Comparison of ENCODE assay signal across 33 cellular contexts in the genomic region with DNA sequence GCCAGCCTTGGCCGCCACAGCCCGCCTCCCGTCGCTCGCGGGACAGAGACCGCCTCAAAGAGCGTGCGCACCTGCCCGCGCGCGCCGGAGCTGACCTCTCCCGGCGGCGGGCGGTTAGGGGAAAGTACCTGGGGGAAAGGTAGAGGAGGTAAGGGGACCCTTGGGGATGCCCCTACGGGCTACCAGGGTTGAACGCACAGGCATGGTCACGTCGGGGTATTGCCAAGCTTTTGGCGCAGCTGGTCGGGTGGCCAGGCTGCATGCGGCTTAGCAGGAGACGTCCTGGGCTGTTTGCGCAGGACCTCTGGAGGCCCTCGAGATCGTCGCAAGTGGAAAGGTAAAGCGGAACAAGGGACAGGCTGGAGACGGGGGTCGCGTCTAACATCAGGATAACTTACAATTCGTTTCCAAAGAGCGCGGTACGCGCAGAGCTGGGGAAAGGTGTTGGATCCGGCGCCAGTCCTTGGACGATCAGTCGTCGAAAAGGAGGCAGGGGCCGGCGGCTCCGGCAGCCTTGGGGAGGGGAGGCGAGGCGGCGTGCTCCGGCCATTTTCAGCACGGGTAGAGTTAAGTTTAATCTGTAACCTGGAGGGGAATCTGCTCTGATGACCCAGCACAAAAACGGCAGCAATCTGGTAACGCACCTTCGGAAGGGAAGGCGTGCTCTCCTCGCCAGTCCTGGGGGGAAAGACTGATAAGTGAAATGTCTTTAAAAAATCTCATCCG. TPM values are rescaled to one million over a fixed set of nuclear protein-coding genes. Genes with fewer than 3 reads are reported as not detected.
DNase-seq lines count a peak whose midpoint lies in the region; ATAC-seq, FAIRE-seq and TF ChIP-seq lines count a peak whose summit lies in the region.
"Had no signal": no experiment of that assay in that cellular context is flagged by ENCODE, and none has a peak within 500 bp of the region (broad histone marks: within the 10 kb centered on the region; RNA-seq: fewer than 3 reads in every experiment).

No MANE protein-coding gene starts in this region.

- H2BK12ac ChIP-seq in H9 (ENCODE audit: insufficient read length, low read depth, low read length): no peak overlapping the region
- no peak overlapping the region for H2BK12ac ChIP-seq in trophoblast cell (ENCODE audit: low read length)

- no CpG with 5 or more reads among the region's 58 CpGs for WGBS in H9 (ENCODE audit: extremely low coverage, insufficient read length, low lambda C conversion rate)
- 60% methylated on average over 58 of the region's 58 CpGs for WGBS in GM12878 (ENCODE audit: insufficient coverage, insufficient replicate concordance, low lambda C conversion rate, missing lambda C conversion rate)
- WGBS in trophoblast cell (ENCODE audit: extremely low coverage, insufficient coverage, insufficient read length): no CpG with 5 or more reads among the region's 58 CpGs

- H4K20me1 ChIP-seq in H9 (ENCODE audit: control insufficient read depth, insufficient read depth, insufficient read length) (no peaks in the 10 kb centered on the region), GM12878 (ENCODE audit: control insufficient read depth, insufficient read depth) (no peaks in the 10 kb centered on the region)
- H4K20me1 ChIP-seq: BLaER1 had no signal

- H4K8ac ChIP-seq in H9 (replicated peaks; ENCODE audit: insufficient read length, low read depth, low read length) (no peak overlapping the region), trophoblast cell (ENCODE audit: low read depth, low read length) (no peak overlapping the region)

- H4K91ac ChIP-seq in H9 (ENCODE audit: insufficient read length, low read depth, low read length) (no peak overlapping the region), trophoblast cell (ENCODE audit: low read depth, low read length) (no peak overlapping the region)

- POLR2A ChIA-PET in GM12878 (lab: Charles Lee): interaction anchor here (0.6 kb wide), 1 partner anchor 1242 kb away, joined by 6 read pairs; no protein-coding TSS in a partner anchor

- H2AK5ac ChIP-seq in H9 (ENCODE audit: insufficient read length, low read length) (no peak overlapping the region), trophoblast cell (ENCODE audit: low read length) (no peak overlapping the region)

- no TSS peak for BruUV-seq in GM12878 (replicated peaks; lab: Mats Ljungman, UMichigan)

- H3K9me3 ChIP-seq in H9 (ENCODE audit: control insufficient read depth, low read depth, low read length) (no peaks in the 10 kb centered on the region), GM12878 (replicated peaks; ENCODE audit: control insufficient read depth, insufficient read depth, low read length) (no peaks in the 10 kb centered on the region; the same call in 1 of the 3 replicates), trophoblast cell (ENCODE audit: insufficient read depth, low read depth, low read length) (no peaks in the 10 kb centered on the region)
- H3K9me3 ChIP-seq: breast epithelium, stomach, thyroid gland had no signal

- no peak overlapping the region for H3T11ph ChIP-seq in H9 (ENCODE audit: low read length)

- CTCF ChIA-PET in GM12878 (lab: Yijun Ruan, JAX): no interaction called here

- H3K27me3 Mint-ChIP-seq in H9 (ENCODE audit: low read depth): peaks cover 41% of the 10 kb centered on the region

- H3K27ac Mint-ChIP-seq in H9: peak overlapping the region; percentile 85 to 96 (median 91)
- H3K27ac Mint-ChIP-seq: activated naive CD4-positive, alpha-beta T cell treated with anti-CD3 and anti-CD28 coated beads for 36 hours; HFFc6 had no signal

- H3K23me2 ChIP-seq in H9 (ENCODE audit: insufficient read length, low read depth, low read length, poor library complexity, severe bottlenecking): peaks cover 7% of the 10 kb centered on the region

- H3K14ac ChIP-seq in H9 (ENCODE audit: insufficient read depth, low read length) (peak overlapping the region; percentile 22; the same call in 1 of the 2 replicates), trophoblast cell (ENCODE audit: low read length) (no peak overlapping the region)

- DNase-seq in H9 (peak; percentile 43), GM12878 (ENCODE audit: low read depth, low spot score) (no peak), trophoblast cell (no peak), NCI-H2107 (lab: John Stamatoyannopoulos, UW) (no peak)
- DNase-seq in activated effector memory CD4-positive, alpha-beta T cell treated with Interleukin-2 at 50 U/mL for 16 hours: no peak
- DNase-seq: ACHN; activated CD4-positive, alpha-beta T cell treated with anti-CD3 and anti-CD28 coated beads for 4 hours; activated naive CD4-positive, alpha-beta T cell treated with anti-CD3 and anti-CD28 coated beads for 36 hours; activated T-cell treated with anti-CD3 and anti-CD28 coated beads, Interleukin-2, amount 50 U/mL, for 4 hours; COR-L47; DMS79; effector memory CD4-positive, alpha-beta T cell; HFFc6; midbrain; naive thymus-derived CD4-positive, alpha-beta T cell; NCI-H1048; NCI-H1694; NCI-H526; NK-92 treated with Interleukin-12 subunit alpha and Interleukin-12 subunit beta, amount 100 ng/mL, for 24 hours; PC-9; stomach; T-helper 2 cell; thyroid gland had no signal

- H2BK20ac ChIP-seq in H9 (ENCODE audit: low read depth, low read length, poor library complexity, severe bottlenecking): no peak overlapping the region

- H3K18ac ChIP-seq in H9 (ENCODE audit: insufficient read length, low read depth, low read length): no peak overlapping the region
- no peak overlapping the region for H3K18ac ChIP-seq in trophoblast cell (ENCODE audit: low read length)

- H3K36me3 Mint-ChIP-seq in H9 (ENCODE audit: insufficient read depth in 1 of 3, low read depth in 3 of 3): peaks cover 31 to 51% (median 42%) of the 10 kb centered on the region in 3 experiments

- in situ Hi-C loops in GM12878 (cut with MboI): no loop called here

- H3K23ac ChIP-seq in H9 (ENCODE audit: insufficient read length, low read depth, low read length) (no peak overlapping the region), trophoblast cell (ENCODE audit: low read length) (no peak overlapping the region)

- H3K9ac ChIP-seq in H9 (ENCODE audit: extremely low read depth, insufficient read length, low read length): peak overlapping the region; percentile 5
- H3K9ac ChIP-seq in GM12878 (ENCODE audit: control insufficient read depth, insufficient read depth, low read length): no peak overlapping the region
- H3K9ac ChIP-seq in trophoblast cell (ENCODE audit: low read length): no peak overlapping the region
- H3K9ac ChIP-seq: BLaER1 had no signal

- H3K27ac ChIP-seq in H9 (ENCODE audit: insufficient read length, low read depth, low read length) (no peak overlapping the region), GM12878 (ENCODE audit: control insufficient read depth, insufficient read depth) (no peak overlapping the region), trophoblast cell (ENCODE audit: low read depth, low read length) (no peak overlapping the region)
- H3K27ac ChIP-seq: BLaER1, breast epithelium, PC-9, skin epidermis, stomach, thyroid gland had no signal

- no peak for TF ChIP-seq RAD21 in GM12878 (IDR thresholded peaks at IDR 0.05; ENCODE audit: insufficient read depth, low read depth, low read length)

- H3K79me2 ChIP-seq in H9 (ENCODE audit: insufficient read depth, low read length) (peaks cover 41% of the 10 kb centered on the region; the same call in 1 of the 2 replicates), GM12878 (ENCODE audit: control insufficient read depth, insufficient read depth, low read length) (no peaks in the 10 kb centered on the region), trophoblast cell (ENCODE audit: control insufficient read depth, insufficient read depth, low read length, poor library complexity) (no peaks in the 10 kb centered on the region)

- no peak for TF ChIP-seq POLR2A in GM12878 (IDR thresholded peaks at IDR 0.05; ENCODE audit: low read depth, low read length)

- H3K4me2 ChIP-seq in H9 (ENCODE audit: insufficient read depth, insufficient read length, low read length) (peak overlapping the region; percentile 77), GM12878 (ENCODE audit: control insufficient read depth, insufficient read depth) (no peak overlapping the region), trophoblast cell (ENCODE audit: low read length) (peak overlapping the region; percentile 4)
- H3K4me2 ChIP-seq: BLaER1, PC-9 had no signal

- no peak for ATAC-seq in GM12878
- ATAC-seq in HG02840 (IDR thresholded peaks at IDR 0.05; ENCODE audit: low FRiP score, unreplicated experiment): no peak
- ATAC-seq: activated T-cell treated with anti-CD3 and anti-CD28 coated beads, Interleukin-2, amount 50 U/mL, for 4 hours; naive thymus-derived CD4-positive, alpha-beta T cell; Right ventricle myocardium inferior; SK-N-SH treated with all-trans-retinoic acid at 6 μM for 48 hours had no signal

- RAD21 ChIA-PET in GM12878 (lab: Charles Lee; ENCODE audit: unreplicated experiment): no interaction called here

- intact Hi-C loops in GM12878 (cut with micrococcal nuclease; ENCODE audit: unreplicated experiment): no loop called here

- peaks cover 60 to 73% of the 10 kb centered on the region in 2 experiments for H3K4me1 Mint-ChIP-seq in H9

- SMC1A ChIA-PET in GM12878 (lab: Charles Lee; ENCODE audit: uncharacterized antibody, unreplicated experiment): no interaction called here

- peak overlapping the region; percentile 72 to 90 for H3K4me3 Mint-ChIP-seq in H9
- H3K4me3 Mint-ChIP-seq: activated naive CD4-positive, alpha-beta T cell treated with anti-CD3 and anti-CD28 coated beads for 36 hours; activated T-cell treated with anti-CD3 and anti-CD28 coated beads, Interleukin-2, amount 50 U/mL, for 4 hours; HFFc6 had no signal

- FAIRE-seq in GM12878 (lab: Jason Lieb, UNC): no peak
- FAIRE-seq: frontal cortex, GM18507, keratinocyte had no signal

- no peak overlapping the region for H2BK15ac ChIP-seq in H9 (ENCODE audit: low read depth, low read length)

- no peak overlapping the region for H4K5ac ChIP-seq in H9 (ENCODE audit: insufficient read length, low read depth, low read length)

- no peak for TF ChIP-seq EP300 in GM12878 (IDR thresholded peaks at IDR 0.05; ENCODE audit: borderline replicate concordance in 1 of 2, control insufficient read depth in 1 of 2, low read depth in 2 of 2, low read length in 2 of 2)

- H3K79me1 ChIP-seq in H9 (ENCODE audit: insufficient read depth, low read depth, low read length, poor library complexity, severe bottlenecking) (peaks cover 8% of the 10 kb centered on the region), trophoblast cell (ENCODE audit: low read length) (no peaks in the 10 kb centered on the region)

- H3K4ac ChIP-seq in H9 (ENCODE audit: low read depth, low read length) (no peak overlapping the region), trophoblast cell (ENCODE audit: low read depth, low read length) (no peak overlapping the region)

- no peak overlapping the region for H3K56ac ChIP-seq in H9 (ENCODE audit: insufficient read length, low read depth, low read length)

- H2BK120ac ChIP-seq in H9 (ENCODE audit: low read depth, low read length, poor library complexity, severe bottlenecking) (no peak overlapping the region), trophoblast cell (ENCODE audit: insufficient read depth, low read length, poor library complexity) (no peak overlapping the region)

- H3K9me3 Mint-ChIP-seq in H9: no peaks in the 10 kb centered on the region; a peak in 2 of 5 replicates
- H3K9me3 Mint-ChIP-seq: activated naive CD4-positive, alpha-beta T cell treated with anti-CD3 and anti-CD28 coated beads for 36 hours; activated T-cell treated with anti-CD3 and anti-CD28 coated beads, Interleukin-2, amount 50 U/mL, for 4 hours; HFFc6 had no signal

- H2AFZ ChIP-seq in H9 (ENCODE audit: low read length) (no peak overlapping the region), GM12878 (ENCODE audit: control insufficient read depth, low read depth, low read length) (no peak overlapping the region), trophoblast cell (ENCODE audit: insufficient read depth, low read length, poor library complexity) (no peak overlapping the region)
- H2AFZ ChIP-seq: PC-9 had no signal

- H2BK5ac ChIP-seq in H9 (ENCODE audit: insufficient read length, low read length) (no peak overlapping the region), trophoblast cell (ENCODE audit: low read depth, low read length, poor library complexity) (no peak overlapping the region)

- H4K12ac ChIP-seq in trophoblast cell (ENCODE audit: low read depth, low read length): no peak overlapping the region

- H3K27me3 ChIP-seq in H9 (ENCODE audit: insufficient read depth, low read length): peaks cover 17% of the 10 kb centered on the region; the same call in 1 of the 2 replicates
- peaks cover 0 to 2% of the 10 kb centered on the region in 2 experiments; a peak in 3 of 4 replicates for H3K27me3 ChIP-seq in GM12878 (replicated peaks in 1 of 2; ENCODE audit: control insufficient read depth in 2 of 2, insufficient read depth in 2 of 2, low read length in 1 of 2)
- H3K27me3 ChIP-seq in trophoblast cell (ENCODE audit: insufficient read depth, low read length): peaks cover 34% of the 10 kb centered on the region
- H3K27me3 ChIP-seq: thyroid gland had no signal

- H3K4me1 ChIP-seq in H9 (ENCODE audit: insufficient read depth, low read length): peaks cover 7% of the 10 kb centered on the region
- H3K4me1 ChIP-seq in GM12878 (ENCODE audit: control insufficient read depth, insufficient read depth, low read length): no peaks in the 10 kb centered on the region
- H3K4me1 ChIP-seq in trophoblast cell (ENCODE audit: control insufficient read depth in 1 of 2, insufficient read depth in 2 of 2, low read length in 2 of 2): no peaks in the 10 kb centered on the region
- H3K4me1 ChIP-seq: breast epithelium, thyroid gland had no signal

- H3K36me3 ChIP-seq in GM12878 (ENCODE audit: control insufficient read depth in 2 of 2, insufficient read depth in 2 of 2, low read length in 1 of 2) (no peaks in the 10 kb centered on the region; a peak in 1 of 4 replicates), trophoblast cell (ENCODE audit: control insufficient read depth in 1 of 2, insufficient read depth in 2 of 2, low read length in 2 of 2) (peaks cover 13 to 19% of the 10 kb centered on the region in 2 experiments)
- H3K36me3 ChIP-seq: BLaER1, breast epithelium, stomach, thyroid gland had no signal

- H3K4me3 ChIP-seq in GM12878 (no peak overlapping the region), iPS-11a (ENCODE audit: low read depth, low read length) (peak overlapping the region; percentile 40), trophoblast cell (ENCODE audit: low read depth, low read length) (no peak overlapping the region)
- H3K4me3 ChIP-seq: BLaER1, breast epithelium, PC-9, stomach, thyroid gland had no signal

- no peak for TF ChIP-seq CTCF in H9 (conservative IDR thresholded peaks at IDR 0.05)
- no peak for TF ChIP-seq CTCF in GM12878 (IDR thresholded peaks at IDR 0.05 in 2 of 3, conservative IDR thresholded peaks at IDR 0.05 in 1 of 3; ENCODE audit: control insufficient read depth in 2 of 3, extremely low read depth in 1 of 3, insufficient read depth in 1 of 3, low read depth in 3 of 3, low read length in 3 of 3)

RNA-seq across cellular contexts. Expression of a gene that starts 9.0 kb away (rescaled TPM):
- total RNA-seq in H9 (2021) (8.6 and 11.3 TPM in 2 replicates), GM12878 (2014; rRNA removed) (1.9 and 2.1 TPM in 2 replicates), GM12878 (2014; rRNA removed; fragmentation: Illumina TruSeq; extraction: Trizol) (0.74 and 0.85 TPM in 2 replicates), GM12878 (2021) (1.6 and 2.6 TPM in 2 replicates)
- total RNA-seq in GM12878 (2013; cell fraction: nucleolus; rRNA removed): 7.0 and 8.7 TPM in 2 replicates
- polyA plus RNA-seq in GM12878 (2011; ENCODE audit: low read depth): 0.31 TPM
- polyA plus RNA-seq in GM12878 (2011; rRNA removed) (0.85 and 0.99 TPM in 2 replicates), GM12878 (2014; fragmentation: Illumina TruSeq; extraction: Trizol) (0.36 and 0.66 TPM in 2 replicates), GM12878 (2014; fragmentation: Nextera tagmentation; extraction: Ambion mirVana) (under 1 TPM; 0.06 to 0.35 TPM), GM12878 (2014; rRNA removed) (1.7 and 2.1 TPM in 2 replicates), GM12878 (2016; fragmentation: Nextera tagmentation; extraction: Ambion mirVana) (1 to 10 TPM; 1.4 to 2.7 TPM)
- polyA plus RNA-seq in GM12878 (2011; cell fraction: cytosol; rRNA removed): 0.99 and 1.7 TPM in 2 replicates
- polyA plus RNA-seq in GM12878 (2011; cell fraction: nucleus; rRNA removed): 3.7 and 4.7 TPM in 2 replicates
- 0.45 and 0.58 TPM in 2 replicates for polyA plus RNA-seq in GM12878 (2012)
- polyA minus RNA-seq in GM12878 (2011; rRNA and poly(A)+ RNA removed): 0.46 and 1.2 TPM in 2 replicates
- polyA minus RNA-seq in GM12878 (2011; cell fraction: cytosol; rRNA and poly(A)+ RNA removed): 0.62 and 0.67 TPM in 2 replicates
- polyA minus RNA-seq in GM12878 (2011; cell fraction: nucleus; rRNA and poly(A)+ RNA removed): 2.5 and 5.3 TPM in 2 replicates
- polyA plus RNA-seq in trophoblast cell (2013): 0.35 and 0.56 TPM in 2 replicates
- polyA plus RNA-seq: naive thymus-derived CD4-positive, alpha-beta T cell had no signal

RNA-seq across cellular contexts. Expression of a gene that starts 10.8 kb away (rescaled TPM):
- 918 and 920 TPM in 2 replicates for total RNA-seq in H9 (2021)
- 232 and 244 TPM in 2 replicates for total RNA-seq in GM12878 (2013; cell fraction: nucleolus; rRNA removed)
- total RNA-seq in GM12878 (2014; rRNA removed): 399 and 405 TPM in 2 replicates
- total RNA-seq in GM12878 (2014; rRNA removed; fragmentation: Illumina TruSeq; extraction: Trizol): 368 and 389 TPM in 2 replicates
- total RNA-seq in GM12878 (2021): 792 and 818 TPM in 2 replicates
- polyA plus RNA-seq in GM12878 (2011; ENCODE audit: low read depth): 423 TPM
- 449 and 706 TPM in 2 replicates for polyA plus RNA-seq in GM12878 (2011; rRNA removed)
- 1,135 and 2,097 TPM in 2 replicates for polyA plus RNA-seq in GM12878 (2011; cell fraction: cytosol; rRNA removed)
- polyA plus RNA-seq in GM12878 (2011; cell fraction: nucleus; rRNA removed): 809 and 1,021 TPM in 2 replicates
- polyA plus RNA-seq in GM12878 (2012): 750 and 915 TPM in 2 replicates
- 838 and 950 TPM in 2 replicates for polyA plus RNA-seq in GM12878 (2014; fragmentation: Illumina TruSeq; extraction: Trizol)
- 100 to 1,000 TPM; 242 to 344 TPM for polyA plus RNA-seq in GM12878 (2014; fragmentation: Nextera tagmentation; extraction: Ambion mirVana)
- polyA plus RNA-seq in GM12878 (2014; rRNA removed): 625 and 680 TPM in 2 replicates
- polyA plus RNA-seq in GM12878 (2016; fragmentation: Nextera tagmentation; extraction: Ambion mirVana): 100 to 1,000 TPM; 209 to 261 TPM
- polyA minus RNA-seq in GM12878 (2011; rRNA and poly(A)+ RNA removed): 1,102 and 1,227 TPM in 2 replicates
- polyA minus RNA-seq in GM12878 (2011; cell fraction: cytosol; rRNA and poly(A)+ RNA removed): 416 and 532 TPM in 2 replicates
- polyA minus RNA-seq in GM12878 (2011; cell fraction: nucleus; rRNA and poly(A)+ RNA removed): 176 and 287 TPM in 2 replicates
- 1,560 and 1,575 TPM in 2 replicates for polyA plus RNA-seq in trophoblast cell (2013)
